In the genomic region with DNA sequence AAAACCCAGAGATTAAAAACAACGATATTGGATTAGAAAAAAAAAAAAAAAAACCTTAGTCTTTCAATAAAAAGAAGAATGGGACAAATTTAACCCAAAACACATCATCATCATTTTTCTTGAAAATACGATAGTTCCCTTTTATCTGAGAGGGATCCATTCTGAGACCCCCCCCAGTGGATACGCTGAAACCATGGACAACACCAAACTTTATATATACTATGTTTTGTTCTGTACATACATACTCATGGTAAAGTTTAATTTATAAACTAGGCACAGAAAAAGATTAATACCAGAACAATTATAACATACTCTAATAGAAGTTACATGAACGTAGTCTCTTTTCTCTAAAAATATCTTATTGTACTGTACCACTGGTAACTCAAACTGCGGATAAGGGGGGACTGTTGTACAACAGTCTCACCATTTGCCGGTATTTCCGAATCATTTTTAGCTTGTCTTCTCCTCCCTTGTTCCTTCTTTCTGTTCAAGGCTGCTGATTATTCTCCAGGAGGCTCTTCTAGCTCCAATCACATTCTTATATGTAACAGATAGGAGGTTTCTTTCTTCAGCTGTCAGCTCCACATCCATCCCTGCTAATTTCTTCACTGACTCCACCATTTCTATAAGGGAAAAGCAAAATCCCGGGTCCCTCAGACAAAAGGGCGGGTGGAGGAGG, we compare ENCODE assay signal across 8 cellular contexts. TPM values are rescaled to one million over a fixed set of nuclear protein-coding genes. Genes with fewer than 3 reads are reported as not detected.
DNase-seq lines count a peak whose midpoint lies in the region; ATAC-seq, FAIRE-seq and TF ChIP-seq lines count a peak whose summit lies in the region.

No MANE protein-coding gene starts in this region.

- CTCF ChIA-PET in HepG2 (lab: Yijun Ruan, JAX; ENCODE audit: low intra/inter-chr PET ratio, low total read pairs), result no interaction called here

- DNase-seq in NCI-H510A treated with DMSO at 0.1 percent for 48 hours (lab: John Stamatoyannopoulos, UW), result peak; percentile 86
- DNase-seq in NCI-H510A (lab: John Stamatoyannopoulos, UW), result no peak
- no peak for DNase-seq in ascending aorta (ENCODE audit: low spot score in 2 of 2)
- DNase-seq in HepG2 (ENCODE audit: low spot score), result no peak
- peak; percentile 60 for DNase-seq in superior temporal gyrus (ENCODE audit: extremely low spot score)
- DNase-seq in SW 1271 (lab: John Stamatoyannopoulos, UW), result no peak

- POLR2A ChIA-PET in HepG2 (lab: Yijun Ruan, JAX), result no interaction called here

- intact Hi-C loops in ascending aorta (cut with DNase I), result loop anchor here (2.0 kb wide), 1 partner anchor 37 kb away; the partner anchor contains the start of gene RNF135
- intact Hi-C loops in HepG2 (cut with micrococcal nuclease; ENCODE audit: unreplicated experiment), result no loop called here

- H3K9ac ChIP-seq in HepG2 (ENCODE audit: insufficient read depth, low read depth, low read length), result no peak overlapping the region

- in situ Hi-C loops in HepG2 (cut with HindIII; ENCODE audit: extremely low pct_ligation_motif_present, low pct_unique_long_range_greater_than_20kb), result loop anchor here (5.0 kb wide), 1 partner anchor 209 kb away; no protein-coding TSS in a partner anchor

- TF ChIP-seq EP300 in HepG2 (IDR thresholded peaks at IDR 0.05; ENCODE audit: low read depth in 2 of 2, low read length in 2 of 2) (no peak), HepG2 (CRISPR knock-in tag; IDR thresholded peaks at IDR 0.05; ENCODE audit: borderline replicate concordance) (no peak)

- H3K36me3 ChIP-seq in ascending aorta (peaks cover 0 to 6% of the 10 kb centered on the region in 2 donors), HepG2 (replicated peaks in 1 of 2; ENCODE audit: control insufficient read depth in 1 of 2, insufficient read depth in 2 of 2, low read length in 2 of 2) (no peaks in the 10 kb centered on the region)

- H3K4me3 ChIP-seq in ascending aorta, result peak overlapping the region; percentile 80
- peak overlapping the region; percentile 42 to 69 (median 66); a peak in 5 of 6 replicates for H3K4me3 ChIP-seq in HepG2 (replicated peaks in 1 of 3; ENCODE audit: insufficient read depth in 1 of 3, low read depth in 2 of 3, low read length in 3 of 3)

- no peak overlapping the region for H2AFZ ChIP-seq in HepG2 (ENCODE audit: low read length)

- H3K27me3 ChIP-seq in ascending aorta, result no peaks in the 10 kb centered on the region
- peaks cover 0 to 15% of the 10 kb centered on the region in 2 experiments; a peak in 3 of 5 replicates for H3K27me3 ChIP-seq in HepG2 (ENCODE audit: control insufficient read depth in 1 of 2, insufficient read depth in 2 of 2, low read length in 2 of 2)

- no peaks in the 10 kb centered on the region for H3K79me2 ChIP-seq in HepG2 (ENCODE audit: insufficient read depth, low read length)

- no TSS peak for BruUV-seq in HepG2 (replicated peaks; lab: Mats Ljungman, UMichigan)

- TF ChIP-seq RAD21 in HepG2 (CRISPR knock-in tag; IDR thresholded peaks at IDR 0.05), result no peak

- WGBS in HepG2 (ENCODE audit: low lambda C conversion rate), result 48% methylated on average over 9 of the region's 9 CpGs

- H4K20me1 ChIP-seq in HepG2 (ENCODE audit: insufficient read depth, low read length), result no peaks in the 10 kb centered on the region

- no peak for TF ChIP-seq POLR2A in HepG2 (IDR thresholded peaks at IDR 0.05; ENCODE audit: insufficient read depth in 1 of 2, low read depth in 2 of 2, low read length in 2 of 2)

- H3K4me2 ChIP-seq in HepG2 (ENCODE audit: low read depth, low read length), result peak overlapping the region; percentile 87

- ATAC-seq in HepG2 (no peak), GM18519 (IDR thresholded peaks at IDR 0.05; ENCODE audit: low FRiP score, unreplicated experiment) (no peak), GM21576 (IDR thresholded peaks at IDR 0.05; ENCODE audit: unreplicated experiment) (no peak)

- H3K9me3 ChIP-seq in ascending aorta (no peaks in the 10 kb centered on the region), HepG2 (ENCODE audit: low read length) (no peaks in the 10 kb centered on the region)

- peaks cover 0 to 12% of the 10 kb centered on the region in 2 donors for H3K4me1 ChIP-seq in ascending aorta
- H3K4me1 ChIP-seq in HepG2 (ENCODE audit: insufficient read depth, low read length), result peaks cover 12% of the 10 kb centered on the region; the same call in 1 of the 2 replicates

- no peak for FAIRE-seq in HepG2 (lab: Jason Lieb, UNC)

- no peak for TF ChIP-seq CTCF in ascending aorta (IDR thresholded peaks at IDR 0.05)
- TF ChIP-seq CTCF in HepG2 (CRISPR knock-in tag; IDR thresholded peaks at IDR 0.05), result no peak

- peak overlapping the region; percentile 97 for H3K27ac ChIP-seq in ascending aorta
- no peak overlapping the region for H3K27ac ChIP-seq in HepG2 (ENCODE audit: extremely low read length, insufficient read depth, low read length)

TF ChIP-seq in HepG2, 621 proteins besides CTCF, POLR2A, EP300 and RAD21:
- TF ChIP-seq ZMYM2 (CRISPR knock-in tag; IDR thresholded peaks at IDR 0.05) (no peak), ZNF329 (CRISPR knock-in tag; IDR thresholded peaks at IDR 0.05; ENCODE audit: low read depth) (no peak), NFYC (CRISPR knock-in tag; IDR thresholded peaks at IDR 0.05) (no peak), EZH2 (conservative IDR thresholded peaks at IDR 0.05; ENCODE audit: low read depth, low read length) (0 out of 2 replicates have a peak, but pooled peaks have one; percentile 82)
- TF ChIP-seq, protein P1, sequence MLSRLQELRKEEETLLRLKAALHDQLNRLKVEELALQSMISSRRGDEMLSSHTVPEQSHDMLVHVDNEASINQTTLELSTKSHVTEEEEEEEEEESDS (CRISPR knock-in tag; IDR thresholded peaks at IDR 0.05; ENCODE audit: borderline replicate concordance), result no peak

RNA-seq across cellular contexts. Expression of gene RNF135, which starts 37.0 kb away (rescaled TPM):
- total RNA-seq in ascending aorta (4.6 TPM), HepG2 (2016; rRNA removed; fragmentation: Illumina TruSeq; extraction: Trizol) (not detected in 2 replicates)
- total RNA-seq in HepG2 (2016; cell fraction: cytosol; rRNA removed; fragmentation: Illumina TruSeq; extraction: Trizol; ENCODE audit: low read depth), result not detected in 2 replicates
- not detected in 2 replicates for total RNA-seq in HepG2 (2016; cell fraction: insoluble cytoplasmic fraction; rRNA removed; fragmentation: Illumina TruSeq; extraction: Trizol)
- total RNA-seq in HepG2 (2016; cell fraction: membrane; rRNA removed; fragmentation: Illumina TruSeq; extraction: Trizol), result not detected in 2 replicates
- total RNA-seq in HepG2 (2016; cell fraction: nucleus; rRNA removed; fragmentation: Illumina TruSeq; extraction: Trizol), result not detected in 2 replicates
- not detected in 2 replicates for polyA plus RNA-seq in HepG2 (2011; rRNA removed)
- not detected in 2 replicates for polyA plus RNA-seq in HepG2 (2011; cell fraction: cytosol; rRNA removed)
- not detected in 2 replicates for polyA plus RNA-seq in HepG2 (2011; cell fraction: nucleus; rRNA removed)
- polyA plus RNA-seq in HepG2 (2012), result not detected in 2 replicates
- polyA plus RNA-seq in HepG2 (2016; cell fraction: cytosol; fragmentation: Illumina TruSeq; extraction: Trizol; ENCODE audit: low read depth), result not detected in 2 replicates
- not detected in 2 replicates for polyA plus RNA-seq in HepG2 (2016; cell fraction: insoluble cytoplasmic fraction; fragmentation: Illumina TruSeq; extraction: Trizol; ENCODE audit: low read depth)
- not detected in 2 replicates for polyA plus RNA-seq in HepG2 (2016; cell fraction: membrane; fragmentation: Illumina TruSeq; extraction: Trizol; ENCODE audit: low read depth)
- polyA plus RNA-seq in HepG2 (2016; cell fraction: nucleus; fragmentation: Illumina TruSeq; extraction: Trizol; ENCODE audit: insufficient read depth, low read depth), result not detected in 2 replicates
- polyA minus RNA-seq in HepG2 (2011; rRNA and poly(A)+ RNA removed; ENCODE audit: low replicate concordance), result 6.9 TPM in 1 of 2 replicates, not detected in the other
- polyA minus RNA-seq in HepG2 (2011; cell fraction: cytosol; rRNA and poly(A)+ RNA removed), result 0.53 TPM in 1 of 2 replicates, not detected in the other
- polyA minus RNA-seq in HepG2 (2011; cell fraction: nucleus; rRNA and poly(A)+ RNA removed), result not detected in 2 replicates

Comparison
In these comparisons a context has a peak if more than half of its experiments do, and no peak if none do; other contexts are left out.
1. DNase-seq: peak in NCI-H510A treated with DMSO at 0.1 percent for 48 hours (single experiment) and superior temporal gyrus (single experiment); none in NCI-H510A (single experiment), ascending aorta (0 of 2), HepG2 (single experiment) and SW 1271 (0 of 2).